8 cellular contexts compared by ENCODE assay signal in the genomic region with DNA sequence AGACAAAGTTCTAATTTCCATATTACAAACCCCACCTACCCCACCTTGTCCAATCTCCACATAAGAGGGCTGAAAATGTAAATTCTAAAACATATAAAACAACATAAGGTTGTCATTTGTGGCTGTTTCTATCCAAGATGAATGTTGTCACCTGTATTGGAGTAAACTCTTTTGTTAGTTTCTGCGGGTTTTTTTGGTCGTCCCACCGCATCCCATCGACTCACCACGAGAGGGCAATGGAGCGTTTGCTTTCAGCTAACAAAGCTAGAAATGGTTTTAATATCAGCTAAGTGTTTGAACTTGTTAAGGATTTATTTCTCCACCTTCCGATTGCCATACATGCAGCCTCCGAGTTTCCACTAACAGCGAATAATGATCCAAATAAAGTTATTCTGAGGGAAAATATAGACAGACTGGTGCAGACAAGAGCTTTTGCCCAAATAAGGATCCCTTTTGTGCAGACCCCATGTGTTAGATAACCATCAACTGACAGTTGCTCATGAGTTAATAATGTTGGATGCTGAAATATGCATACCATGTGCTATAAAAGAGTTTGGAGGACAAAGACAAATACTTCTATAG.
A peak's percentile ranks its signal among the peaks of the same experiment; 100 is the strongest.
DNase-seq lines count a peak whose midpoint lies in the region; ATAC-seq lines count a peak whose summit lies in the region.

No MANE protein-coding gene starts in this region.

- peak; percentile 31 for ATAC-seq in HG03108 (IDR thresholded peaks at IDR 0.05; ENCODE audit: unreplicated experiment)

- no peak overlapping the region for H2BK5ac ChIP-seq in mesenchymal stem cell (ENCODE audit: low read depth, low read length, poor library complexity, severe bottlenecking)

- no peak overlapping the region for H2BK12ac ChIP-seq in mesenchymal stem cell (ENCODE audit: low read length in 2 of 2)

- peaks cover 14% of the 10 kb centered on the region for H3K4me1 ChIP-seq in mesenchymal stem cell (ENCODE audit: control insufficient read depth, insufficient read depth, low read depth, low read length)

- H3K27me3 ChIP-seq in mesenchymal stem cell (ENCODE audit: control insufficient read depth in 1 of 2, insufficient read depth in 1 of 2, low read length in 2 of 2), result no peaks in the 10 kb centered on the region

- H4K91ac ChIP-seq in mesenchymal stem cell (ENCODE audit: low read length), result no peak overlapping the region

- DNase-seq in SHP77 (lab: John Stamatoyannopoulos, UW) (peak; percentile 35 to 38), SHP77 treated with DMSO at 0.1 percent for 48 hours (lab: John Stamatoyannopoulos, UW) (no peak), NCI-H510A (lab: John Stamatoyannopoulos, UW) (peak; percentile 41), ecto neural progenitor cell (ENCODE audit: low spot score) (peak; percentile 54), mesenchymal stem cell (peak; percentile 79)
- peak; percentile 69 to 79 for DNase-seq in activated CD4-positive, alpha-beta T cell treated with anti-CD3 and anti-CD28 coated beads, Interleukin-2, amount 50 U/mL, for 48 hours
- peak; percentile 46 to 66 for DNase-seq in stimulated activated CD8-positive, alpha-beta memory T cell treated with anti-CD3 and anti-CD28 coated beads, Interleukin-15, amount 100 ng/mL, for 4 hours (ENCODE audit: low read depth in 2 of 2)

- H3K23ac ChIP-seq in mesenchymal stem cell (ENCODE audit: low read length in 2 of 2), result no peak overlapping the region

- H4K8ac ChIP-seq in mesenchymal stem cell (ENCODE audit: low read length), result no peak overlapping the region

- H3K27ac ChIP-seq in mesenchymal stem cell (ENCODE audit: low read length, poor library complexity, severe bottlenecking), result peak overlapping the region; percentile 68

- H3K9ac ChIP-seq in mesenchymal stem cell (ENCODE audit: low read length), result peak overlapping the region; percentile 83

- H3K9me3 ChIP-seq in mesenchymal stem cell (ENCODE audit: control insufficient read depth, low read length), result no peaks in the 10 kb centered on the region

- no peak overlapping the region for H2BK120ac ChIP-seq in mesenchymal stem cell (ENCODE audit: low read depth, low read length)

- H3K79me1 ChIP-seq in mesenchymal stem cell (replicated peaks; ENCODE audit: low read length, poor library complexity, severe bottlenecking), result peaks cover 19% of the 10 kb centered on the region

- WGBS in mesenchymal stem cell, result 5% methylated on average over 2 of the region's 9 CpGs

- H3K4me2 ChIP-seq in mesenchymal stem cell (ENCODE audit: low read length, poor library complexity, severe bottlenecking), result no peak overlapping the region

- H2AK5ac ChIP-seq in mesenchymal stem cell (ENCODE audit: low read length, severe bottlenecking), result no peak overlapping the region

- H3K4me3 ChIP-seq in mesenchymal stem cell (ENCODE audit: insufficient read depth in 1 of 2, low read depth in 1 of 2, low read length in 2 of 2), result peak overlapping the region in 1 of 2 experiments; percentile 32

- H3K36me3 ChIP-seq in mesenchymal stem cell (ENCODE audit: control insufficient read depth in 1 of 2, insufficient read depth in 2 of 2, low read depth in 1 of 2, low read length in 2 of 2), result peaks cover 0 to 3% of the 10 kb centered on the region in 2 experiments

- no peak overlapping the region for H2AFZ ChIP-seq in mesenchymal stem cell (ENCODE audit: low read depth, low read length)

- H3K4ac ChIP-seq in mesenchymal stem cell (ENCODE audit: low read depth in 1 of 2, low read length in 2 of 2), result no peak overlapping the region

- H2BK15ac ChIP-seq in mesenchymal stem cell (ENCODE audit: low read depth, poor library complexity, severe bottlenecking), result no peak overlapping the region

- H3K14ac ChIP-seq in mesenchymal stem cell (ENCODE audit: low read length in 2 of 2), result no peak overlapping the region

- no peak overlapping the region for H3K18ac ChIP-seq in mesenchymal stem cell (ENCODE audit: low read depth in 1 of 2, low read length in 2 of 2)
